ENCODE assay signal across 8 cellular contexts in the genomic region with DNA sequence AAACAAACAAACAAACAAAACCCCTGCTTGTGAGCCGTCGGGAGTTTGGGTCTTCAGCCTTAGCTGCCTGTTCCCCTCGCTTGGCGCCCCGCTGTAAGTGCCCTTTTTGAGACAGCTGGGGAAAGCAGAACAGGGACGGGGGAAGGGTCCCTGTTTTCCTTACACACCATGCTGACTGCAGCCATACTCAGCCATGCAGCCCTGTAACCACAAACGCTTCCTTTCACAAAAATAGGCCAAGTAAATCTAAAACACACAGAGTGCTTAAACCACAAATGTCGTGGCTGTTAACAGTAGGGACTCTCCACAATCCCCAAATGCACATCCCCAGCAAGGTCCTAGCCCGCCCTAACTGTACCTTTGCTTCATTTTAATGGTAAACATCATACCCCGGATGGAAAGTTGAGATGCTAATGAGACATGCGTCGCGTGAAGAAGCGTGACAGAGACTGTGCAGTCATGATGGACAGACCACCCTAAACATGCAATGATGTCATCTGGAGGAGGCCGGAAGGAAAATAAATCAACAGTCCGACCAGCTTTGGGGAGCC.
A peak's percentile ranks its signal among the peaks of the same experiment; 100 is the strongest.
DNase-seq lines count a peak whose midpoint lies in the region; ATAC-seq and TF ChIP-seq lines count a peak whose summit lies in the region.

No MANE protein-coding gene starts in this region.

- H3K4me3 Mint-ChIP-seq in naive thymus-derived CD8-positive, alpha-beta T cell = peak overlapping the region; percentile 40 to 81 (median 70)
- H3K4me3 Mint-ChIP-seq in endothelial cell (ENCODE audit: unreplicated experiment) = no peak overlapping the region

- no peaks in the 10 kb centered on the region for H3K27me3 Mint-ChIP-seq in naive thymus-derived CD8-positive, alpha-beta T cell
- H3K27me3 Mint-ChIP-seq in endothelial cell (ENCODE audit: unreplicated experiment) = peaks cover 2% of the 10 kb centered on the region

- POLR2A ChIA-PET in naive thymus-derived CD8-positive, alpha-beta T cell (lab: Charles Lee) = interaction anchor here (0.7 to 2.2 kb wide), 9 partner anchors 7 to 261 kb away, joined by 3 to 11 read pairs (median 4); a partner anchor contains a TSS

- H3K36me3 Mint-ChIP-seq in naive thymus-derived CD8-positive, alpha-beta T cell = no peaks in the 10 kb centered on the region
- H3K36me3 Mint-ChIP-seq in endothelial cell (ENCODE audit: low read depth, unreplicated experiment) = no peaks in the 10 kb centered on the region

- H3K4me3 ChIP-seq in GM12875 (ENCODE audit: low read depth, low read length) = peak overlapping the region; percentile 13

- DNase-seq in activated CD4-positive, alpha-beta T cell treated with anti-CD3 and anti-CD28 coated beads, Interleukin-2, amount 50 U/mL, for 48 hours = peak; percentile 33 to 45
- DNase-seq in naive thymus-derived CD8-positive, alpha-beta T cell = peak in 9 of 10 donors; percentile 37 to 88 (median 68)
- DNase-seq in HK-2 (ENCODE audit: unreplicated experiment) (no peak), endothelial cell (ENCODE audit: low spot score) (no peak)

- peaks cover 25 to 65% (median 56%) of the 10 kb centered on the region in 4 donors for H3K4me1 Mint-ChIP-seq in naive thymus-derived CD8-positive, alpha-beta T cell
- peaks cover 23% of the 10 kb centered on the region for H3K4me1 Mint-ChIP-seq in endothelial cell (ENCODE audit: unreplicated experiment)

- no peaks in the 10 kb centered on the region for H3K9me3 Mint-ChIP-seq in naive thymus-derived CD8-positive, alpha-beta T cell
- H3K9me3 Mint-ChIP-seq in endothelial cell (ENCODE audit: unreplicated experiment) = no peaks in the 10 kb centered on the region

- peak overlapping the region; percentile 88 to 98 (median 94) for H3K27ac Mint-ChIP-seq in naive thymus-derived CD8-positive, alpha-beta T cell
- no peak overlapping the region for H3K27ac Mint-ChIP-seq in endothelial cell (ENCODE audit: unreplicated experiment)

- ATAC-seq in HG03342 (IDR thresholded peaks at IDR 0.05; ENCODE audit: unreplicated experiment) (peak; percentile 49), HG02973 (IDR thresholded peaks at IDR 0.05; ENCODE audit: unreplicated experiment) (no peak), GM18867 (IDR thresholded peaks at IDR 0.05; ENCODE audit: unreplicated experiment) (no peak)
- ATAC-seq in naive thymus-derived CD8-positive, alpha-beta T cell = peak; percentile 90 to 94

- no peak for TF ChIP-seq CTCF in GM12875 (IDR thresholded peaks at IDR 0.05; ENCODE audit: borderline replicate concordance, insufficient read depth, low read depth, low read length)
- TF ChIP-seq CTCF in endothelial cell (IDR thresholded peaks at IDR 0.05; ENCODE audit: unreplicated experiment) = no peak

Comparison
In these comparisons a context has a peak if more than half of its experiments do, and no peak if none do; other contexts are left out.
1. ATAC-seq: peak in HG03342 (single experiment) and naive thymus-derived CD8-positive, alpha-beta T cell (2 of 2); none in HG02973 (single experiment) and GM18867 (single experiment).
2. DNase-seq: peak in activated CD4-positive, alpha-beta T cell treated with anti-CD3 and anti-CD28 coated beads, Interleukin-2, amount 50 U/mL, for 48 hours (2 of 2) and naive thymus-derived CD8-positive, alpha-beta T cell (9 of 10); none in HK-2 (single experiment) and endothelial cell (single experiment).